In genomic region chr3:43539321-43539720, GRCh38 we compare ENCODE assay signal across 28 cellular contexts.
"Had no signal": no experiment of that assay in that cellular context is flagged by ENCODE, and none has a peak within 500 bp of the region (broad histone marks: within the 10 kb centered on the region; RNA-seq: fewer than 3 reads in every experiment).

No MANE protein-coding gene starts in this region.

- H3K9me3 Mint-ChIP-seq: activated CD4-positive, alpha-beta memory T cell treated with anti-CD3 and anti-CD28 coated beads for 36 hours; activated naive CD4-positive, alpha-beta T cell treated with anti-CD3 and anti-CD28 coated beads for 36 hours; activated naive CD8-positive, alpha-beta T cell treated with anti-CD3 and anti-CD28 coated beads, Interleukin-2, amount 10 ng/mL, durations not matched to agents 7 days and 5 days; central memory CD8-positive, alpha-beta T cell; effector memory CD8-positive, alpha-beta T cell; immature natural killer cell; naive thymus-derived CD8-positive, alpha-beta T cell had no signal

- H3K4me3 Mint-ChIP-seq: activated CD4-positive, alpha-beta memory T cell treated with anti-CD3 and anti-CD28 coated beads for 36 hours; activated naive CD4-positive, alpha-beta T cell treated with anti-CD3 and anti-CD28 coated beads for 36 hours; activated naive CD8-positive, alpha-beta T cell treated with anti-CD3 and anti-CD28 coated beads, Interleukin-2, amount 10 ng/mL, durations not matched to agents 7 days and 5 days; central memory CD8-positive, alpha-beta T cell; effector memory CD8-positive, alpha-beta T cell; immature natural killer cell; naive thymus-derived CD8-positive, alpha-beta T cell had no signal

- H3K4me1 Mint-ChIP-seq: activated naive CD8-positive, alpha-beta T cell treated with anti-CD3 and anti-CD28 coated beads, Interleukin-2, amount 10 ng/mL, durations not matched to agents 7 days and 5 days; central memory CD8-positive, alpha-beta T cell; immature natural killer cell; naive thymus-derived CD8-positive, alpha-beta T cell had no signal

- H3K27me3 Mint-ChIP-seq: activated CD4-positive, alpha-beta memory T cell treated with anti-CD3 and anti-CD28 coated beads for 36 hours; activated naive CD8-positive, alpha-beta T cell treated with anti-CD3 and anti-CD28 coated beads, Interleukin-2, amount 10 ng/mL, durations not matched to agents 7 days and 5 days; central memory CD8-positive, alpha-beta T cell; effector memory CD8-positive, alpha-beta T cell; naive thymus-derived CD8-positive, alpha-beta T cell had no signal

- H3K27ac Mint-ChIP-seq: activated CD4-positive, alpha-beta memory T cell treated with anti-CD3 and anti-CD28 coated beads for 36 hours; activated naive CD4-positive, alpha-beta T cell treated with anti-CD3 and anti-CD28 coated beads for 36 hours; activated naive CD8-positive, alpha-beta T cell treated with anti-CD3 and anti-CD28 coated beads, Interleukin-2, amount 10 ng/mL, durations not matched to agents 7 days and 5 days; effector memory CD8-positive, alpha-beta T cell had no signal

- H3K4me3 ChIP-seq: breast epithelium, dorsolateral prefrontal cortex, gastroesophageal sphincter, heart left ventricle, lung, pancreas, psoas muscle, thoracic aorta, upper lobe of left lung had no signal

- ATAC-seq: effector memory CD8-positive, alpha-beta T cell; gastroesophageal sphincter; heart left ventricle; left lobe of liver; naive thymus-derived CD8-positive, alpha-beta T cell; pancreas; psoas muscle; right cardiac atrium had no signal

- DNase-seq: activated CD4-positive, alpha-beta memory T cell treated with anti-CD3 and anti-CD28 coated beads for 36 hours; activated effector memory CD4-positive, alpha-beta T cell treated with Interleukin-2 at 50 U/mL for 16 hours; activated naive CD4-positive, alpha-beta T cell treated with anti-CD3 and anti-CD28 coated beads for 36 hours; activated naive CD8-positive, alpha-beta T cell treated with anti-CD3 and anti-CD28 coated beads, Interleukin-2, amount 10 ng/mL, durations not matched to agents 7 days and 5 days; activated T-cell treated with anti-CD3 and anti-CD28 coated beads, Interleukin-2, amount 50 U/mL, for 48 hours; amniotic stem cell; dorsolateral prefrontal cortex; effector memory CD8-positive, alpha-beta T cell; heart left ventricle; immature natural killer cell; naive thymus-derived CD8-positive, alpha-beta T cell; pancreas; psoas muscle; right cardiac atrium; stimulated activated CD4-positive, alpha-beta T cell treated with anti-CD3 and anti-CD28 coated beads, Interleukin-4, amount 100 ng/mL, for 24 hours; stimulated activated naive CD4-positive, alpha-beta T cell treated with Interleukin-2 at 50 U/mL for 16 hours; SW 1271; T-helper 2 cell; upper lobe of left lung; WERI-Rb-1 had no signal

- H3K27ac ChIP-seq: breast epithelium, dorsolateral prefrontal cortex, epithelial cell of prostate, gastroesophageal sphincter, heart left ventricle, neutrophil, pancreas, psoas muscle, thoracic aorta, upper lobe of left lung, WERI-Rb-1 had no signal

- H3K27me3 ChIP-seq: breast epithelium, dorsolateral prefrontal cortex, gastroesophageal sphincter, heart left ventricle, neutrophil, pancreas, upper lobe of left lung had no signal

- H3K4me1 ChIP-seq: breast epithelium, gastroesophageal sphincter, heart left ventricle, pancreas, psoas muscle, upper lobe of left lung had no signal

- H3K36me3 ChIP-seq: breast epithelium, gastroesophageal sphincter, pancreas, thoracic aorta, upper lobe of left lung, WERI-Rb-1 had no signal
